In genomic region chr14:74909911-74910310, GRCh38 we compare ENCODE assay signal across 16 cellular contexts. TPM values are rescaled to one million over a fixed set of nuclear protein-coding genes. Genes with fewer than 3 reads are reported as not detected.
A peak's percentile ranks its signal among the peaks of the same experiment; 100 is the strongest.
DNase-seq lines count a peak whose midpoint lies in the region; ATAC-seq and TF ChIP-seq lines count a peak whose summit lies in the region.
"Had no signal": no experiment of that assay in that cellular context is flagged by ENCODE, and none has a peak within 500 bp of the region (broad histone marks: within the 10 kb centered on the region; RNA-seq: fewer than 3 reads in every experiment).

No MANE protein-coding gene starts in this region.

- H2BK12ac ChIP-seq in neuronal stem cell (ENCODE audit: low read length) = no peak overlapping the region

- POLR2A ChIA-PET in Caco-2 (lab: Charles Lee) = no interaction called here

- intact Hi-C loops in Caco-2 (cut with micrococcal nuclease; ENCODE audit: unreplicated experiment) = no loop called here

- peaks cover under 1% of the 10 kb centered on the region for H3K36me3 Mint-ChIP-seq in Caco-2 (ENCODE audit: insufficient read depth, unreplicated experiment)
- H3K36me3 Mint-ChIP-seq in endothelial cell (ENCODE audit: low read depth, unreplicated experiment) = peaks cover 6% of the 10 kb centered on the region
- peaks cover 7% of the 10 kb centered on the region; the same call in 2 of the 3 replicates for H3K36me3 Mint-ChIP-seq in GM23338 (ENCODE audit: low read depth)

- ATAC-seq in GM23338 (no peak), HG03196 (IDR thresholded peaks at IDR 0.05; ENCODE audit: unreplicated experiment) (no peak)

- WGBS in neuronal stem cell (ENCODE audit: extremely low coverage in 2 of 2, insufficient read length in 2 of 2, insufficient replicate concordance in 1 of 2), 2 donors = no CpG with 5 or more reads among the region's 10 CpGs

- H3K4me3 ChIP-seq in Caco-2 (ENCODE audit: low read depth, low read length) = no peak overlapping the region
- H3K4me3 ChIP-seq in H7 (ENCODE audit: insufficient read depth, low read depth, low read length) = no peak overlapping the region
- H3K4me3 ChIP-seq in neuronal stem cell (ENCODE audit: low read length in 2 of 2) = no peak overlapping the region
- H3K4me3 ChIP-seq in GM23338 = no peak overlapping the region
- H3K4me3 ChIP-seq: BLaER1 treated with 17β-estradiol and CSF1 and Interleukin-3, amounts not matched to agents 10 nM and 100 nM; HAP-1; K562 had no signal

- no TSS peak for BruUV-seq in Caco-2 (replicated peaks; lab: Mats Ljungman, UMichigan)

- H3K9me3 ChIP-seq in Caco-2 = no peaks in the 10 kb centered on the region
- no peaks in the 10 kb centered on the region for H3K9me3 ChIP-seq in neuronal stem cell (replicated peaks in 1 of 2; ENCODE audit: control insufficient read depth in 2 of 2, insufficient read depth in 1 of 2, low read depth in 1 of 2, low read length in 2 of 2)
- H3K9me3 ChIP-seq: BLaER1 treated with 17β-estradiol and CSF1 and Interleukin-3, amounts not matched to agents 10 nM and 100 nM; HAP-1 had no signal

- no peak overlapping the region for H2BK5ac ChIP-seq in neuronal stem cell (ENCODE audit: low read length)

- no peaks in the 10 kb centered on the region for H3K9me3 Mint-ChIP-seq in Caco-2 (ENCODE audit: unreplicated experiment)
- no peaks in the 10 kb centered on the region for H3K9me3 Mint-ChIP-seq in endothelial cell (ENCODE audit: unreplicated experiment)
- no peaks in the 10 kb centered on the region for H3K9me3 Mint-ChIP-seq in GM23338
- H3K9me3 Mint-ChIP-seq: CD8-positive, alpha-beta memory T cell had no signal

- no peaks in the 10 kb centered on the region for H3K9me2 ChIP-seq in GM23338 (ENCODE audit: insufficient read depth)

- H3F3A ChIP-seq in GM23338 (replicated peaks; ENCODE audit: low read depth) = 0 out of 2 replicates have a peak, but pooled peaks cover 2% of the 10 kb centered on the region

- H4K8ac ChIP-seq in neuronal stem cell (ENCODE audit: low read depth, low read length) = no peak overlapping the region

- no peak overlapping the region for H3K4ac ChIP-seq in neuronal stem cell (ENCODE audit: low read length)

- no peak overlapping the region for H2AFZ ChIP-seq in neuronal stem cell (ENCODE audit: low read length)
- H2AFZ ChIP-seq in GM23338 = no peak overlapping the region

- no peak overlapping the region for H3K27ac ChIP-seq in neuronal stem cell (replicated peaks; ENCODE audit: low read length)
- H3K27ac ChIP-seq in GM23338 (ENCODE audit: low read depth) = no peak overlapping the region
- H3K27ac ChIP-seq: BLaER1 treated with 17β-estradiol and CSF1 and Interleukin-3, amounts not matched to agents 10 nM and 100 nM had no signal

- no peak overlapping the region for H4K91ac ChIP-seq in neuronal stem cell (ENCODE audit: low read depth, low read length, poor library complexity)

- H3K27me3 ChIP-seq in Caco-2 (replicated peaks; ENCODE audit: control insufficient read depth, insufficient read depth, low read length) (no peaks in the 10 kb centered on the region), H7 (ENCODE audit: control insufficient read depth, insufficient read depth, low read length) (no peaks in the 10 kb centered on the region), neuronal stem cell (ENCODE audit: control insufficient read depth in 3 of 3, insufficient read depth in 3 of 3, low read depth in 1 of 3, low read length in 3 of 3) (no peaks in the 10 kb centered on the region), GM23338 (ENCODE audit: insufficient read depth) (no peaks in the 10 kb centered on the region)
- H3K27me3 ChIP-seq: BLaER1 treated with 17β-estradiol and CSF1 and Interleukin-3, amounts not matched to agents 10 nM and 100 nM had no signal

- no peaks in the 10 kb centered on the region for H3K79me2 ChIP-seq in GM23338 (replicated peaks; ENCODE audit: insufficient read depth)

- H2BK120ac ChIP-seq in neuronal stem cell (ENCODE audit: low read depth, low read length) = no peak overlapping the region

- no peak overlapping the region for H3K4me3 Mint-ChIP-seq in Caco-2 (ENCODE audit: unreplicated experiment)
- peak overlapping the region; percentile 73 for H3K4me3 Mint-ChIP-seq in endothelial cell (ENCODE audit: unreplicated experiment)
- no peak overlapping the region; the same call in 2 of the 3 replicates for H3K4me3 Mint-ChIP-seq in GM23338
- H3K4me3 Mint-ChIP-seq: B cell; CD8-positive, alpha-beta memory T cell had no signal

- H3K27ac Mint-ChIP-seq in Caco-2 (ENCODE audit: unreplicated experiment) = peak overlapping the region; percentile 57
- peak overlapping the region; percentile 70 for H3K27ac Mint-ChIP-seq in endothelial cell (ENCODE audit: unreplicated experiment)
- H3K27ac Mint-ChIP-seq in GM23338 = no peak overlapping the region
- H3K27ac Mint-ChIP-seq: B cell had no signal

- CTCF ChIA-PET in Caco-2 (lab: Charles Lee) = interaction anchor here (1.2 kb wide), 1 partner anchor 48 kb away, joined by 4 read pairs; no protein-coding TSS in a partner anchor

- H3K4me1 ChIP-seq in Caco-2 = no peaks in the 10 kb centered on the region
- no peaks in the 10 kb centered on the region for H3K4me1 ChIP-seq in neuronal stem cell (ENCODE audit: control insufficient read depth in 2 of 2, insufficient read depth in 1 of 2, low read depth in 1 of 2, low read length in 2 of 2)
- no peaks in the 10 kb centered on the region for H3K4me1 ChIP-seq in GM23338 (ENCODE audit: insufficient read depth)
- H3K4me1 ChIP-seq: HAP-1 had no signal

- DNase-seq in Caco-2 (no peak), H7 (peak; percentile 52), endothelial cell (ENCODE audit: low spot score) (no peak), neuronal stem cell (ENCODE audit: low spot score) (no peak), GM23338 (ENCODE audit: low spot score) (no peak), hepatic stellate cell (ENCODE audit: low spot score) (no peak)
- DNase-seq: CD8-positive, alpha-beta memory T cell; COR-L47; GOT3; IMR-90 had no signal

- H3K9ac ChIP-seq in neuronal stem cell (ENCODE audit: low read depth, low read length, poor library complexity) = no peak overlapping the region
- H3K9ac ChIP-seq: BLaER1 treated with 17β-estradiol and CSF1 and Interleukin-3, amounts not matched to agents 10 nM and 100 nM had no signal

- H3K79me1 ChIP-seq in neuronal stem cell (ENCODE audit: low read depth, low read length) = no peaks in the 10 kb centered on the region

- TF ChIP-seq CTCF in Caco-2 (IDR thresholded peaks at IDR 0.05; ENCODE audit: insufficient read depth in 1 of 2, low read depth in 1 of 2, low read length in 1 of 2, severe bottlenecking in 1 of 2, unreplicated experiment in 1 of 2) (no peak), endothelial cell (IDR thresholded peaks at IDR 0.05; ENCODE audit: unreplicated experiment) (no peak), GM23338 (conservative IDR thresholded peaks at IDR 0.05; ENCODE audit: low read depth in 2 of 2) (no peak)

- H3K4me1 Mint-ChIP-seq in Caco-2 (ENCODE audit: low read depth, unreplicated experiment) = no peaks in the 10 kb centered on the region
- peaks cover 11% of the 10 kb centered on the region for H3K4me1 Mint-ChIP-seq in endothelial cell (ENCODE audit: unreplicated experiment)
- no peaks in the 10 kb centered on the region for H3K4me1 Mint-ChIP-seq in GM23338

- no peak overlapping the region for H3K14ac ChIP-seq in neuronal stem cell (ENCODE audit: low read length)

- H3K36me3 ChIP-seq in Caco-2 (ENCODE audit: control insufficient read depth, insufficient read depth, low read length) (no peaks in the 10 kb centered on the region), H7 (replicated peaks; ENCODE audit: control insufficient read depth, insufficient read depth, low read length) (peaks cover 2% of the 10 kb centered on the region), neuronal stem cell (replicated peaks in 1 of 2; ENCODE audit: control insufficient read depth in 2 of 2, insufficient read depth in 2 of 2, low read length in 2 of 2) (peaks cover 4 to 18% of the 10 kb centered on the region in 2 donors), GM23338 (ENCODE audit: insufficient read depth) (no peaks in the 10 kb centered on the region)

- no peak overlapping the region for H2BK15ac ChIP-seq in neuronal stem cell (ENCODE audit: low read length)

- H2AK5ac ChIP-seq in neuronal stem cell (ENCODE audit: low read depth, low read length) = no peak overlapping the region

- H3K4me2 ChIP-seq in neuronal stem cell (ENCODE audit: insufficient read depth, low read length, poor library complexity, severe bottlenecking) (no peak overlapping the region), GM23338 (no peak overlapping the region)

- no peaks in the 10 kb centered on the region for H3K27me3 Mint-ChIP-seq in Caco-2 (ENCODE audit: insufficient read depth, unreplicated experiment)
- peaks cover 3% of the 10 kb centered on the region for H3K27me3 Mint-ChIP-seq in endothelial cell (ENCODE audit: unreplicated experiment)
- H3K27me3 Mint-ChIP-seq in GM23338 (ENCODE audit: insufficient read depth, low read depth, poor library complexity) = peaks cover 7% of the 10 kb centered on the region
- H3K27me3 Mint-ChIP-seq: B cell; CD8-positive, alpha-beta memory T cell had no signal

- H3K23ac ChIP-seq in neuronal stem cell (ENCODE audit: low read depth, low read length, poor library complexity) = peak overlapping the region; percentile 47

- H4K20me1 ChIP-seq in GM23338 (replicated peaks; ENCODE audit: insufficient read depth) = peaks cover 4% of the 10 kb centered on the region

- peak overlapping the region; percentile 18 for H3K18ac ChIP-seq in neuronal stem cell (ENCODE audit: low read length)

RNA-seq across cellular contexts. Expression of gene RPS6KL1, which starts 13.1 kb away (rescaled TPM):
- total RNA-seq in Caco-2 (2022) (6.8 and 9.8 TPM in 2 replicates), endothelial cell (ENCODE audit: unreplicated experiment) (2.3 TPM)
- total RNA-seq in H7 (2014; rRNA removed; shearing (Covaris generic)) = 5.4 and 12.4 TPM in 2 replicates
- polyA plus RNA-seq in neuronal stem cell (2013, experiment 1 of 2) = 4.4 TPM
- 4.9 TPM for polyA plus RNA-seq in neuronal stem cell (2013, experiment 2 of 2)
- total RNA-seq in GM23338 (2014; rRNA removed; shearing (Covaris generic)) = 6.5 and 11.6 TPM in 2 replicates
- polyA plus RNA-seq in GM23338 (2016; fragmentation: Nextera tagmentation; extraction: Ambion mirVana) = 4.6 and 5.6 TPM in 2 replicates
- total RNA-seq: A172 had no signal
- polyA plus RNA-seq: CD8-positive, alpha-beta memory T cell had no signal

RNA-seq across cellular contexts. Expression of gene DLST, which starts 28.2 kb away (rescaled TPM):
- total RNA-seq in Caco-2 (2022) (81.4 and 88.1 TPM in 2 replicates), endothelial cell (ENCODE audit: unreplicated experiment) (125 TPM)
- total RNA-seq in H7 (2014; rRNA removed; shearing (Covaris generic)) = 71.0 and 76.7 TPM in 2 replicates
- polyA plus RNA-seq in neuronal stem cell (2013, experiment 1 of 2) = 48.6 TPM
- polyA plus RNA-seq in neuronal stem cell (2013, experiment 2 of 2) = 47.6 TPM
- 102 and 106 TPM in 2 replicates for total RNA-seq in GM23338 (2014; rRNA removed; shearing (Covaris generic))
- 11.2 TPM in 2 replicates for polyA plus RNA-seq in GM23338 (2016; fragmentation: Nextera tagmentation; extraction: Ambion mirVana)

RNA-seq across cellular contexts. Expression of gene PROX2, which starts 34.0 kb away (rescaled TPM):
- not detected in 2 replicates for total RNA-seq in Caco-2 (2022)
- not detected in 2 replicates for total RNA-seq in H7 (2014; rRNA removed; shearing (Covaris generic))
- total RNA-seq in endothelial cell (ENCODE audit: unreplicated experiment) = 0.08 TPM
- not detected for polyA plus RNA-seq in neuronal stem cell (2013, experiment 1 of 2)
- polyA plus RNA-seq in neuronal stem cell (2013, experiment 2 of 2) = not detected
- 0.31 TPM in 1 of 2 replicates, not detected in the other for total RNA-seq in GM23338 (2014; rRNA removed; shearing (Covaris generic))
- 0.06 and 0.09 TPM in 2 replicates for polyA plus RNA-seq in GM23338 (2016; fragmentation: Nextera tagmentation; extraction: Ambion mirVana)
- total RNA-seq: A172, IMR-90, K562 had no signal
- polyA plus RNA-seq: CD8-positive, alpha-beta memory T cell; IMR-90; K562 had no signal

RNA-seq across cellular contexts. Expression of gene PGF, which starts 45.5 kb away (rescaled TPM):
- 8.9 and 9.1 TPM in 2 replicates for total RNA-seq in Caco-2 (2022)
- 4.6 and 6.9 TPM in 2 replicates for total RNA-seq in H7 (2014; rRNA removed; shearing (Covaris generic))
- total RNA-seq in endothelial cell (ENCODE audit: unreplicated experiment) = 6.5 TPM
- 0.53 TPM for polyA plus RNA-seq in neuronal stem cell (2013, experiment 1 of 2)
- polyA plus RNA-seq in neuronal stem cell (2013, experiment 2 of 2) = 0.69 TPM
- total RNA-seq in GM23338 (2014; rRNA removed; shearing (Covaris generic)) = 6.3 and 9.5 TPM in 2 replicates
- 2.9 and 5.1 TPM in 2 replicates for polyA plus RNA-seq in GM23338 (2016; fragmentation: Nextera tagmentation; extraction: Ambion mirVana)
- polyA plus RNA-seq: CD8-positive, alpha-beta memory T cell had no signal
